In genomic region chr2:133791191-133791590, GRCh38 we compare ENCODE assay signal across 20 cellular contexts.
DNase-seq lines count a peak whose midpoint lies in the region; ATAC-seq, FAIRE-seq and TF ChIP-seq lines count a peak whose summit lies in the region.
"Had no signal": no experiment of that assay in that cellular context is flagged by ENCODE, and none has a peak within 500 bp of the region (broad histone marks: within the 10 kb centered on the region; RNA-seq: fewer than 3 reads in every experiment).

No MANE protein-coding gene starts in this region.

- peak overlapping the region; percentile 31; the same call in 1 of the 2 replicates for H2AFZ ChIP-seq in GM23248

- H3K9me3 ChIP-seq in GM23248 (ENCODE audit: low read depth) (no peaks in the 10 kb centered on the region), adipocyte (ENCODE audit: control insufficient read depth, low read length) (peaks cover 11% of the 10 kb centered on the region)
- H3K9me3 ChIP-seq: neutrophil had no signal

- WGBS in GM23248 (ENCODE audit: low coverage in 1 of 2, low lambda C conversion rate in 2 of 2, missing lambda C conversion rate in 2 of 2), 2 experiments = 3 to 6% methylated on average over 6 of the region's 6 CpGs

- no peaks in the 10 kb centered on the region for H3K27me3 ChIP-seq in GM23248 (replicated peaks; ENCODE audit: insufficient read depth)
- no peaks in the 10 kb centered on the region for H3K27me3 ChIP-seq in adipocyte (replicated peaks; ENCODE audit: control insufficient read depth, insufficient read depth, low read length)
- H3K27me3 ChIP-seq: neutrophil, right lobe of liver had no signal

- no peaks in the 10 kb centered on the region for H4K20me1 ChIP-seq in GM23248 (ENCODE audit: insufficient read depth)

- peak overlapping the region; percentile 33; the same call in 1 of the 2 replicates for H3K4me3 ChIP-seq in GM23248
- H3K4me3 ChIP-seq in adipocyte (ENCODE audit: low read length) = no peak overlapping the region
- H3K4me3 ChIP-seq in fibroblast of the aortic adventitia (ENCODE audit: low read depth, low read length) = no peak overlapping the region
- H3K4me3 ChIP-seq: right lobe of liver, thoracic aorta had no signal

- no peak for TF ChIP-seq CTCF in fibroblast of the aortic adventitia (IDR thresholded peaks at IDR 0.05; ENCODE audit: insufficient read depth, low read length)

- no peak for ATAC-seq in GM21360 (IDR thresholded peaks at IDR 0.05; ENCODE audit: unreplicated experiment)
- ATAC-seq: activated CD4-positive, alpha-beta T cell treated with anti-CD3 and anti-CD28 coated beads for 36 hours; activated naive CD4-positive, alpha-beta T cell treated with anti-CD3 and anti-CD28 coated beads, Interleukin-2, amount 50 U/mL, for 72 hours; HCT116; right lobe of liver had no signal

- DNase-seq in GM23248 (peak; percentile 87), adipocyte (ENCODE audit: low read depth) (peak; percentile 35), fibroblast of the aortic adventitia (ENCODE audit: low read depth) (peak; percentile 40), urothelium cell line (ENCODE audit: low spot score) (peak; percentile 30), Kasumi-1 (lab: John Stamatoyannopoulos, UW) (no peak)
- no peak for DNase-seq in activated CD4-positive, alpha-beta T cell treated with anti-CD3 and anti-CD28 coated beads, Interleukin-2, amount 50 U/mL, for 48 hours
- DNase-seq: activated CD4-positive, alpha-beta T cell treated with anti-CD3 and anti-CD28 coated beads for 36 hours; CD4-positive, alpha-beta T cell; NCI-H1105 treated with DMSO at 0.1 percent for 48 hours; NCI-H345; right lobe of liver; SHP77 treated with DMSO at 0.1 percent for 48 hours; stimulated activated CD4-positive, alpha-beta T cell treated with anti-CD3 and anti-CD28 coated beads, Interleukin-4, amount 100 ng/mL, for 1 hour; T1000 had no signal

- peak overlapping the region; percentile 55 for H3K4me2 ChIP-seq in GM23248 (ENCODE audit: unreplicated experiment)

- in situ Hi-C loops in GM23248 (cut with MboI) = no loop called here

- peak overlapping the region; percentile 93 for H3K27ac ChIP-seq in GM23248
- H3K27ac ChIP-seq: neutrophil, right lobe of liver, thoracic aorta had no signal

- H3F3A ChIP-seq in GM23248 (ENCODE audit: insufficient read depth) = peaks cover 51% of the 10 kb centered on the region

- peaks cover 51% of the 10 kb centered on the region for H3K4me1 ChIP-seq in GM23248 (ENCODE audit: insufficient read depth)
- peaks cover 9% of the 10 kb centered on the region for H3K4me1 ChIP-seq in adipocyte (ENCODE audit: control insufficient read depth, insufficient read depth, low read length)
- H3K4me1 ChIP-seq: right lobe of liver had no signal

- no peak for FAIRE-seq in urothelium cell line (lab: Jason Lieb, UNC)
- FAIRE-seq: islet of Langerhans had no signal

- H3K79me2 ChIP-seq in GM23248 (ENCODE audit: insufficient read depth) = no peaks in the 10 kb centered on the region

- H3K36me3 ChIP-seq in GM23248 (ENCODE audit: low read depth) (no peaks in the 10 kb centered on the region), adipocyte (ENCODE audit: control insufficient read depth, insufficient read depth, low read length, severe bottlenecking) (no peaks in the 10 kb centered on the region)
- H3K36me3 ChIP-seq: neutrophil, right lobe of liver, thoracic aorta had no signal

- H3K9ac ChIP-seq in GM23248 (peak overlapping the region; percentile 64), adipocyte (ENCODE audit: low read length) (no peak overlapping the region)

- H3K9me2 ChIP-seq in GM23248 (ENCODE audit: insufficient read depth) = no peaks in the 10 kb centered on the region; the same call in 1 of the 2 replicates

Comparison
In these comparisons a context has a peak if more than half of its experiments do, and no peak if none do; other contexts are left out.
1. DNase-seq: peak in GM23248 (single experiment), adipocyte (single experiment), fibroblast of the aortic adventitia (single experiment) and urothelium cell line (single experiment); none in Kasumi-1 (0 of 2) and activated CD4-positive, alpha-beta T cell treated with anti-CD3 and anti-CD28 coated beads, Interleukin-2, amount 50 U/mL, for 48 hours (0 of 2).